28 cellular contexts compared by ENCODE assay signal in genomic region chr22:43561421-43562178, GRCh38.
A peak's percentile ranks its signal among the peaks of the same experiment; 100 is the strongest.
DNase-seq lines count a peak whose midpoint lies in the region; TF ChIP-seq lines count a peak whose summit lies in the region.
"Had no signal": no experiment of that assay in that cellular context is flagged by ENCODE, and none has a peak within 500 bp of the region (broad histone marks: within the 10 kb centered on the region; RNA-seq: fewer than 3 reads in every experiment).

No MANE protein-coding gene starts in this region.

- H3K4me3 ChIP-seq in BE2C (ENCODE audit: low read depth, low read length): peak overlapping the region; percentile 37
- no peak overlapping the region for H3K4me3 ChIP-seq in H7 (ENCODE audit: insufficient read depth, low read depth, low read length)
- no peak overlapping the region for H3K4me3 ChIP-seq in mesendoderm (ENCODE audit: low read length)
- H3K4me3 ChIP-seq in SJCRH30: no peak overlapping the region
- H3K4me3 ChIP-seq: breast epithelium, heart right ventricle, mucosa of descending colon, psoas muscle, skin epidermis, suprapubic skin had no signal

- no peak for TF ChIP-seq CTCF in BE2C (IDR thresholded peaks at IDR 0.05; ENCODE audit: low read depth, low read length)

- no peak overlapping the region for H3K23ac ChIP-seq in mesendoderm (ENCODE audit: low read length)

- no peaks in the 10 kb centered on the region for H3K79me2 ChIP-seq in mesendoderm (ENCODE audit: control insufficient read depth, insufficient read depth, low read length)

- H3K9me3 ChIP-seq in BE2C: peaks cover 6% of the 10 kb centered on the region
- no peaks in the 10 kb centered on the region for H3K9me3 ChIP-seq in SJCRH30 (replicated peaks)
- H3K9me3 ChIP-seq: mucosa of descending colon, suprapubic skin had no signal

- H2BK5ac ChIP-seq in mesendoderm (ENCODE audit: low read length): no peak overlapping the region

- CTCF ChIA-PET in activated naive CD4-positive, alpha-beta T cell treated with anti-CD3 and anti-CD28 coated beads, Interleukin-2, amount 10 ng/mL, durations not matched to agents 7 days and 5 days (lab: Charles Lee): no interaction called here

- H3K27me3 Mint-ChIP-seq in activated naive CD4-positive, alpha-beta T cell treated with anti-CD3 and anti-CD28 coated beads, Interleukin-2, amount 10 ng/mL, durations not matched to agents 7 days and 5 days: peaks cover 7% of the 10 kb centered on the region
- H3K27me3 Mint-ChIP-seq: activated B cell treated with CpG ODN at 0.5 μM for 24 hours had no signal

- H3K27ac ChIP-seq in mesendoderm (ENCODE audit: low read depth, low read length) (no peak overlapping the region), SJCRH30 (no peak overlapping the region)
- H3K27ac ChIP-seq: breast epithelium, C4-2B, heart right ventricle, psoas muscle, skin epidermis, suprapubic skin had no signal

- peaks cover 2% of the 10 kb centered on the region for H3K9me3 Mint-ChIP-seq in activated naive CD4-positive, alpha-beta T cell treated with anti-CD3 and anti-CD28 coated beads, Interleukin-2, amount 10 ng/mL, durations not matched to agents 7 days and 5 days
- H3K9me3 Mint-ChIP-seq: activated B cell treated with CpG ODN at 0.5 μM for 24 hours; stimulated activated effector memory CD8-positive, alpha-beta T cell treated with anti-CD3 and anti-CD28 coated beads, Interleukin-12 subunit alpha, Interleukin-12 subunit beta, amount 100 ng/mL, for 72 hours had no signal

- no peak overlapping the region for H3K27ac Mint-ChIP-seq in activated naive CD4-positive, alpha-beta T cell treated with anti-CD3 and anti-CD28 coated beads, Interleukin-2, amount 10 ng/mL, durations not matched to agents 7 days and 5 days
- H3K27ac Mint-ChIP-seq: activated B cell treated with CpG ODN at 0.5 μM for 24 hours; stimulated activated effector memory CD8-positive, alpha-beta T cell treated with anti-CD3 and anti-CD28 coated beads, Interleukin-12 subunit alpha, Interleukin-12 subunit beta, amount 100 ng/mL, for 72 hours had no signal

- H4K8ac ChIP-seq in mesendoderm (ENCODE audit: low read depth, low read length): no peak overlapping the region

- no peaks in the 10 kb centered on the region for H3K36me3 Mint-ChIP-seq in activated naive CD4-positive, alpha-beta T cell treated with anti-CD3 and anti-CD28 coated beads, Interleukin-2, amount 10 ng/mL, durations not matched to agents 7 days and 5 days
- H3K36me3 Mint-ChIP-seq: stimulated activated effector memory CD8-positive, alpha-beta T cell treated with anti-CD3 and anti-CD28 coated beads, Interleukin-12 subunit alpha, Interleukin-12 subunit beta, amount 100 ng/mL, for 72 hours had no signal

- no peak overlapping the region for H3K18ac ChIP-seq in mesendoderm (ENCODE audit: low read length)

- DNase-seq in BE2C: peak; percentile 79
- peak; percentile 61 for DNase-seq in H7
- peak; percentile 18 for DNase-seq in SK-N-DZ (ENCODE audit: low spot score)
- DNase-seq in mesendoderm: peak; percentile 67
- DNase-seq in activated naive CD4-positive, alpha-beta T cell treated with anti-CD3 and anti-CD28 coated beads, Interleukin-2, amount 10 ng/mL, durations not matched to agents 7 days and 5 days: no peak
- no peak for DNase-seq in SJCRH30
- DNase-seq in NCI-H1105 (lab: John Stamatoyannopoulos, UW): no peak
- no peak for DNase-seq in DMS153 (lab: John Stamatoyannopoulos, UW)
- DNase-seq: activated B cell treated with CpG ODN at 0.5 μM for 24 hours; activated CD4-positive, alpha-beta T cell treated with anti-CD3 and anti-CD28 coated beads, Interleukin-2, amount 50 U/mL, for 48 hours; activated naive CD4-positive, alpha-beta T cell; cortex of kidney; GDM1; heart right ventricle; Karpas-422; mucosa of descending colon; NCI-H2029; NCI-H526; psoas muscle; RPMI8226; stimulated activated CD4-positive, alpha-beta T cell treated with anti-CD3 and anti-CD28 coated beads, Interleukin-2, amount 100 ng/mL, for 24 hours; T1000 had no signal

- H2AK5ac ChIP-seq in mesendoderm (ENCODE audit: low read length): no peak overlapping the region

- no peak overlapping the region for H3K4me2 ChIP-seq in mesendoderm (ENCODE audit: low read length)

- H3K9ac ChIP-seq in mesendoderm (ENCODE audit: low read length): no peak overlapping the region

- H3K27me3 ChIP-seq in BE2C: no peaks in the 10 kb centered on the region
- H3K27me3 ChIP-seq in H7 (ENCODE audit: control insufficient read depth, insufficient read depth, low read length): no peaks in the 10 kb centered on the region
- no peaks in the 10 kb centered on the region for H3K27me3 ChIP-seq in mesendoderm (ENCODE audit: insufficient read depth, low read length, poor library complexity)
- no peaks in the 10 kb centered on the region for H3K27me3 ChIP-seq in SJCRH30
- H3K27me3 ChIP-seq: breast epithelium, suprapubic skin had no signal

- no CpG with 5 or more reads among the region's 22 CpGs for WGBS in mesendoderm (ENCODE audit: extremely low coverage, insufficient coverage, low lambda C conversion rate)

- H3K4me1 Mint-ChIP-seq in activated naive CD4-positive, alpha-beta T cell treated with anti-CD3 and anti-CD28 coated beads, Interleukin-2, amount 10 ng/mL, durations not matched to agents 7 days and 5 days: no peaks in the 10 kb centered on the region
- H3K4me1 Mint-ChIP-seq: activated B cell treated with CpG ODN at 0.5 μM for 24 hours; neural crest cell; stimulated activated effector memory CD8-positive, alpha-beta T cell treated with anti-CD3 and anti-CD28 coated beads, Interleukin-12 subunit alpha, Interleukin-12 subunit beta, amount 100 ng/mL, for 72 hours had no signal

- no peaks in the 10 kb centered on the region for H3K36me3 ChIP-seq in BE2C
- no peaks in the 10 kb centered on the region for H3K36me3 ChIP-seq in H7 (replicated peaks; ENCODE audit: control insufficient read depth, insufficient read depth, low read length)
- H3K36me3 ChIP-seq in mesendoderm (ENCODE audit: control insufficient read depth, insufficient read depth, low read length): no peaks in the 10 kb centered on the region
- H3K36me3 ChIP-seq in SJCRH30: no peaks in the 10 kb centered on the region
- H3K36me3 ChIP-seq: breast epithelium, heart right ventricle, suprapubic skin had no signal

- H4K5ac ChIP-seq in mesendoderm (ENCODE audit: low read length): no peak overlapping the region

- H3K4me1 ChIP-seq in BE2C (peaks cover 9% of the 10 kb centered on the region), mesendoderm (ENCODE audit: control insufficient read depth, low read depth, low read length) (peaks cover 2% of the 10 kb centered on the region), SJCRH30 (no peaks in the 10 kb centered on the region)
- H3K4me1 ChIP-seq: breast epithelium, heart right ventricle, psoas muscle had no signal

- H3K4me3 Mint-ChIP-seq in activated naive CD4-positive, alpha-beta T cell treated with anti-CD3 and anti-CD28 coated beads, Interleukin-2, amount 10 ng/mL, durations not matched to agents 7 days and 5 days: no peak overlapping the region
- H3K4me3 Mint-ChIP-seq: activated B cell treated with CpG ODN at 0.5 μM for 24 hours; neural crest cell; stimulated activated effector memory CD8-positive, alpha-beta T cell treated with anti-CD3 and anti-CD28 coated beads, Interleukin-12 subunit alpha, Interleukin-12 subunit beta, amount 100 ng/mL, for 72 hours had no signal

- H3K56ac ChIP-seq in mesendoderm (ENCODE audit: low read length): no peak overlapping the region

- H3K4ac ChIP-seq in mesendoderm (ENCODE audit: low read depth, low read length): no peak overlapping the region

- H2BK120ac ChIP-seq in mesendoderm (ENCODE audit: low read depth, low read length): no peak overlapping the region

- H3K79me1 ChIP-seq in mesendoderm (ENCODE audit: low read length): no peaks in the 10 kb centered on the region

- no peak overlapping the region for H2BK15ac ChIP-seq in mesendoderm (replicated peaks; ENCODE audit: low read depth)

Comparison
In these comparisons a context has a peak if more than half of its experiments do, and no peak if none do; other contexts are left out.
1. DNase-seq: peak in BE2C (single experiment), H7 (single experiment), SK-N-DZ (single experiment) and mesendoderm (single experiment); none in activated naive CD4-positive, alpha-beta T cell treated with anti-CD3 and anti-CD28 coated beads, Interleukin-2, amount 10 ng/mL, durations not matched to agents 7 days and 5 days (single experiment), SJCRH30 (0 of 2), NCI-H1105 (single experiment) and DMS153 (single experiment).